Comparison of ENCODE assay signal across 8 cellular contexts in genomic region chr12:124053855-124054254, GRCh38.
A peak's percentile ranks its signal among the peaks of the same experiment; 100 is the strongest.
DNase-seq lines count a peak whose midpoint lies in the region; ATAC-seq and TF ChIP-seq lines count a peak whose summit lies in the region.

No MANE protein-coding gene starts in this region.

- H3K4me1 ChIP-seq in SK-N-SH (ENCODE audit: control insufficient read depth in 1 of 2, insufficient read depth in 2 of 2, low read depth in 1 of 2, low read length in 1 of 2) = peaks cover 0 to 14% of the 10 kb centered on the region in 2 experiments; a peak in 1 of 4 replicates
- no peaks in the 10 kb centered on the region for H3K4me1 ChIP-seq in OCI-LY7 (ENCODE audit: insufficient read depth, low read length, poor library complexity, severe bottlenecking)

- peak; percentile 70 for TF ChIP-seq RAD21 in SK-N-SH (IDR thresholded peaks at IDR 0.05; ENCODE audit: low read length)

- no peak for ATAC-seq in SK-N-SH treated with all-trans-retinoic acid at 6 μM for 48 hours

- no TSS peak for BruUV-seq in OCI-LY7 (replicated peaks; lab: Mats Ljungman, UMichigan)

- H3K9me2 ChIP-seq in SK-N-SH = no peaks in the 10 kb centered on the region
- H3K9me2 ChIP-seq in OCI-LY7 (ENCODE audit: insufficient read depth, low read length) = no peaks in the 10 kb centered on the region

- CTCF ChIA-PET in SK-N-SH (lab: Yijun Ruan, JAX) (interaction anchor here (0.8 to 1.9 kb wide), 16 partner anchors 13 to 713 kb away, joined by 3 to 12 read pairs (median 4); no protein-coding TSS in a partner anchor), OCI-LY7 (lab: Charles Lee; ENCODE audit: unreplicated experiment) (no interaction called here)

- no peak overlapping the region for H3K9ac ChIP-seq in SK-N-SH

- H3K79me2 ChIP-seq in SK-N-SH (ENCODE audit: insufficient read depth) = no peaks in the 10 kb centered on the region
- no peaks in the 10 kb centered on the region for H3K79me2 ChIP-seq in OCI-LY7 (ENCODE audit: insufficient read depth, low read depth, low read length)

- H3K27me3 ChIP-seq in SK-N-SH (ENCODE audit: insufficient read depth) = no peaks in the 10 kb centered on the region

- DNase-seq in SK-N-SH = peak; percentile 44
- DNase-seq in OCI-LY7 (ENCODE audit: low spot score) = peak; percentile 6
- peak; percentile 61 for DNase-seq in fibroblast of mammary gland (ENCODE audit: low read depth)
- peak; percentile 22 for DNase-seq in occipital lobe (lab: John Stamatoyannopoulos, UW)
- DNase-seq in GOT3 (lab: John Stamatoyannopoulos, UW) = no peak
- no peak for DNase-seq in stimulated activated CD4-positive, alpha-beta T cell treated with anti-CD3 and anti-CD28 coated beads, Interleukin-15, amount 100 ng/mL, for 24 hours
- no peak for DNase-seq in NCI-H226

- no peaks in the 10 kb centered on the region for H3K36me3 ChIP-seq in SK-N-SH (replicated peaks in 1 of 2; ENCODE audit: control insufficient read depth in 1 of 2, insufficient read depth in 2 of 2, low read length in 1 of 2)
- H3K36me3 ChIP-seq in OCI-LY7 (ENCODE audit: insufficient read depth, low read length) = no peaks in the 10 kb centered on the region

- H3K4me3 ChIP-seq in SK-N-SH (ENCODE audit: low read depth in 2 of 2, low read length in 1 of 2) (no peak overlapping the region; a peak in 1 of 4 replicates), OCI-LY7 (ENCODE audit: low read depth, low read length, poor library complexity, severe bottlenecking) (no peak overlapping the region), fibroblast of mammary gland (ENCODE audit: control insufficient read depth, low read depth, low read length) (no peak overlapping the region)

- TF ChIP-seq CTCF in SK-N-SH (IDR thresholded peaks at IDR 0.05) (peak; percentile 27; the same call in 1 of the 2 replicates), OCI-LY7 (conservative IDR thresholded peaks at IDR 0.05; ENCODE audit: low read length) (0 out of 2 replicates have a peak, but pooled peaks have one; percentile 32), fibroblast of mammary gland (conservative IDR thresholded peaks at IDR 0.05; ENCODE audit: control insufficient read depth, insufficient read depth, low read depth, low read length) (peak; percentile 57)

- H3K9me3 ChIP-seq in SK-N-SH (no peaks in the 10 kb centered on the region), OCI-LY7 (ENCODE audit: low read length) (no peaks in the 10 kb centered on the region)

- H2AFZ ChIP-seq in SK-N-SH (ENCODE audit: low read depth) = no peak overlapping the region
- H2AFZ ChIP-seq in OCI-LY7 (ENCODE audit: low read length) = no peak overlapping the region

- no peak overlapping the region for H3K27ac ChIP-seq in SK-N-SH (ENCODE audit: low read depth in 2 of 2, low read length in 1 of 2)
- H3K27ac ChIP-seq in OCI-LY7 (ENCODE audit: low read depth, low read length, poor library complexity, severe bottlenecking) = no peak overlapping the region

- no peak for TF ChIP-seq EP300 in SK-N-SH (IDR thresholded peaks at IDR 0.05; ENCODE audit: borderline replicate concordance in 1 of 2, low read depth in 1 of 2, low read length in 1 of 2)

- no peaks in the 10 kb centered on the region for H4K20me1 ChIP-seq in SK-N-SH (ENCODE audit: insufficient read depth)
- H4K20me1 ChIP-seq in OCI-LY7 (ENCODE audit: insufficient read depth, low read length) = no peaks in the 10 kb centered on the region

- H3K4me2 ChIP-seq in SK-N-SH (no peak overlapping the region), OCI-LY7 (ENCODE audit: low read length) (no peak overlapping the region)

- 60% methylated on average over 11 of the region's 11 CpGs for WGBS in SK-N-SH (ENCODE audit: low lambda C conversion rate)

- POLR2A ChIA-PET in SK-N-SH (lab: Yijun Ruan, JAX) = no interaction called here
- POLR2A ChIA-PET in OCI-LY7 (lab: Charles Lee) = interaction anchor here (0.8 kb wide), 1 partner anchor 9 kb away, joined by 3 read pairs; no protein-coding TSS in a partner anchor

- intact Hi-C loops in OCI-LY7 (cut with micrococcal nuclease; ENCODE audit: unreplicated experiment) = no loop called here

- no peaks in the 10 kb centered on the region for H3F3A ChIP-seq in SK-N-SH (replicated peaks; ENCODE audit: insufficient read depth)

TF ChIP-seq in SK-N-SH, 30 proteins besides CTCF, POLR2A, EP300 and RAD21 (continues in another document):
- no peak for TF ChIP-seq MEF2A (IDR thresholded peaks at IDR 0.05; ENCODE audit: borderline replicate concordance, low read depth)
- TF ChIP-seq RCOR1 (IDR thresholded peaks at IDR 0.05; ENCODE audit: low read length) = no peak
- no peak; the same call in 1 of the 2 replicates for TF ChIP-seq SMC3 (IDR thresholded peaks at IDR 0.05; ENCODE audit: low read depth, low read length)
- TF ChIP-seq JUND (IDR thresholded peaks at IDR 0.05) = no peak
- TF ChIP-seq MXI1 (IDR thresholded peaks at IDR 0.05; ENCODE audit: low read depth, low read length) = no peak
- TF ChIP-seq SIN3A (IDR thresholded peaks at IDR 0.05; ENCODE audit: borderline replicate concordance, low read depth, low read length) = no peak
- TF ChIP-seq RFX5 (IDR thresholded peaks at IDR 0.05; ENCODE audit: low read length) = no peak
- TF ChIP-seq MAX (IDR thresholded peaks at IDR 0.05; ENCODE audit: low read depth) = no peak
- TF ChIP-seq ELF1 (IDR thresholded peaks at IDR 0.05) = no peak
- no peak for TF ChIP-seq POLR2AphosphoS5 (IDR thresholded peaks at IDR 0.05; ENCODE audit: low read depth, low read length)
- TF ChIP-seq TCF12 (IDR thresholded peaks at IDR 0.05) = no peak
- TF ChIP-seq, protein P1, sequence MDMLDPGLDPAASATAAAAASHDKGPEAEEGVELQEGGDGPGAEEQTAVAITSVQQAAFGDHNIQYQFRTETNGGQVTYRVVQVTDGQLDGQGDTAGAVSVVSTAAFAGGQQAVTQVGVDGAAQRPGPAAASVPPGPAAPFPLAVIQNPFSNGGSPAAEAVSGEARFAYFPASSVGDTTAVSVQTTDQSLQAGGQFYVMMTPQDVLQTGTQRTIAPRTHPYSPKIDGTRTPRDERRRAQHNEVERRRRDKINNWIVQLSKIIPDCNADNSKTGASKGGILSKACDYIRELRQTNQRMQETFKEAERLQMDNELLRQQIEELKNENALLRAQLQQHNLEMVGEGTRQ (IDR thresholded peaks at IDR 0.05; ENCODE audit: borderline replicate concordance, low read depth, low read length) = no peak
- TF ChIP-seq NRF1 (IDR thresholded peaks at IDR 0.05; ENCODE audit: low read depth, low read length) = no peak
- TF ChIP-seq CHD2 (IDR thresholded peaks at IDR 0.05; ENCODE audit: low read length, partially characterized antibody) = no peak
- TF ChIP-seq FOSL2 (IDR thresholded peaks at IDR 0.05; ENCODE audit: borderline replicate concordance, low read depth) = no peak
- no peak for TF ChIP-seq USF1 (IDR thresholded peaks at IDR 0.05; ENCODE audit: borderline replicate concordance, low read depth)

TF ChIP-seq in SK-N-SH treated with all-trans-retinoic acid at 6 μM for 48 hours, 23 proteins besides CTCF, POLR2A, EP300 and RAD21:
- TF ChIP-seq ESRRG (CRISPR knock-in tag; IDR thresholded peaks at IDR 0.05) = no peak
- no peak for TF ChIP-seq GLIS3 (CRISPR knock-in tag; IDR thresholded peaks at IDR 0.05)
- TF ChIP-seq ZNF565 (CRISPR knock-in tag; conservative IDR thresholded peaks at IDR 0.05; ENCODE audit: low read depth) = no peak
- TF ChIP-seq ISL1 (CRISPR knock-in tag; IDR thresholded peaks at IDR 0.05) = no peak
- no peak for TF ChIP-seq TCF4 (CRISPR knock-in tag; IDR thresholded peaks at IDR 0.05; ENCODE audit: borderline replicate concordance)
- no peak for TF ChIP-seq ZNF8 (CRISPR knock-in tag; IDR thresholded peaks at IDR 0.05)
- no peak for TF ChIP-seq CSDC2 (CRISPR knock-in tag; IDR thresholded peaks at IDR 0.05)
- TF ChIP-seq, protein P2, sequence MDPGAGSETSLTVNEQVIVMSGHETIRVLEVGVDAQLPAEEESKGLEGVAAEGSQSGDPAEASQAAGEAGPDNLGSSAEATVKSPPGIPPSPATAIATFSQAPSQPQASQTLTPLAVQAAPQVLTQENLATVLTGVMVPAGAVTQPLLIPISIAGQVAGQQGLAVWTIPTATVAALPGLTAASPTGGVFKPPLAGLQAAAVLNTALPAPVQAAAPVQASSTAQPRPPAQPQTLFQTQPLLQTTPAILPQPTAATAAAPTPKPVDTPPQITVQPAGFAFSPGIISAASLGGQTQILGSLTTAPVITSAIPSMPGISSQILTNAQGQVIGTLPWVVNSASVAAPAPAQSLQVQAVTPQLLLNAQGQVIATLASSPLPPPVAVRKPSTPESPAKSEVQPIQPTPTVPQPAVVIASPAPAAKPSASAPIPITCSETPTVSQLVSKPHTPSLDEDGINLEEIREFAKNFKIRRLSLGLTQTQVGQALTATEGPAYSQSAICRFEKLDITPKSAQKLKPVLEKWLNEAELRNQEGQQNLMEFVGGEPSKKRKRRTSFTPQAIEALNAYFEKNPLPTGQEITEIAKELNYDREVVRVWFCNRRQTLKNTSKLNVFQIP (CRISPR knock-in tag; IDR thresholded peaks at IDR 0.05; ENCODE audit: borderline replicate concordance, low read depth) = no peak
- TF ChIP-seq TOX (CRISPR knock-in tag; IDR thresholded peaks at IDR 0.05; ENCODE audit: borderline replicate concordance) = no peak

Comparison
In these comparisons a context has a peak if more than half of its experiments do, and no peak if none do; other contexts are left out.
1. DNase-seq: peak in SK-N-SH (single experiment), OCI-LY7 (single experiment), fibroblast of mammary gland (single experiment) and occipital lobe (single experiment); none in GOT3 (single experiment), stimulated activated CD4-positive, alpha-beta T cell treated with anti-CD3 and anti-CD28 coated beads, Interleukin-15, amount 100 ng/mL, for 24 hours (single experiment) and NCI-H226 (single experiment).
2. Peak in every context shown above with its lines, with median percentiles within 50 percentile points of each other: CTCF ChIP-seq.